10 cellular contexts compared by ENCODE assay signal in the genomic region with DNA sequence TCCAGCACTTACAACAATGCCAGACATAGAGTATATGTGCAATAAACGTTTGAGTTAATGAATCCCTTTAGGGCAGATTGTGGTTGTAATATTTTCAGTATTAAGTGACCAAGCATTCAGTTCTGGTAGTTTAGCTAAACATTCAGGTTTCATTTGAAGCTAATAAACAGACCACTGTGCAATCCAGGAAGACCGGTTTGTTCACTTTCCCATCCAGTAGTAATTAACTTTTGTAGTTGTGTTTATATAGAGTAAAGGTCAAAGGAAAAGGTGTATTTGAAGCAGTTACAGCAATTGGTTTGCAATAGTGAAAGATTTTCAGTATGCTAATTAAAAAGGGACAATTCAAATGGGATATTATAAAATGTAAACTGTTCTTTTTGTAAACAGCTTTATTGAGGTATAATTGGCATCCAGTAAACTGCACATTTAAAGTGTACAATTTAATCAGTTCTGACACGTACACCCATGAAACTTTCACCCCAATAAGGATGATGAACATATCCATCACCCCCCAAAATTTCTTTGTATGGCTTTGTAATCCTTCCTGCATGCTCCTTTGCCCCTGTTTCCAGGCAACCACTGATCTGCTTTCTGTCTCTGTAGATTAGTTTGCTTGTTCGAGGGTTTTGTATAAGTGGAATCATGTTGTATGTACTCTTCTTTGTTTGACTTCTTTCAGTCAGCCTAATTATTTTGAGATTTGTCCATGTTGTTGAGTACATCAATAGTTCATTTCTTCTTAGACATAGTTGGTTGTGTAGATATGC. TPM values are rescaled to one million over a fixed set of nuclear protein-coding genes. Genes with fewer than 3 reads are reported as not detected.
DNase-seq lines count a peak whose midpoint lies in the region; ATAC-seq, FAIRE-seq and TF ChIP-seq lines count a peak whose summit lies in the region.
"Had no signal": no experiment of that assay in that cellular context is flagged by ENCODE, and none has a peak within 500 bp of the region (broad histone marks: within the 10 kb centered on the region; RNA-seq: fewer than 3 reads in every experiment).

No MANE protein-coding gene starts in this region.

- peaks cover 46% of the 10 kb centered on the region for H3K4me1 ChIP-seq in Caco-2
- H3K4me1 ChIP-seq in mucosa of rectum (ENCODE audit: control insufficient read depth in 2 of 2, insufficient read depth in 2 of 2, low read length in 2 of 2), result peaks cover 5 to 36% of the 10 kb centered on the region in 2 donors

- in situ Hi-C loops in G401 (cut with HindIII; ENCODE audit: low sequenced_read_pairs), result no loop called here

- H3K36me3 ChIP-seq in Caco-2 (ENCODE audit: control insufficient read depth, insufficient read depth, low read length) (no peaks in the 10 kb centered on the region), mucosa of rectum (ENCODE audit: control insufficient read depth in 2 of 2, insufficient read depth in 2 of 2, low read length in 2 of 2) (no peaks in the 10 kb centered on the region)
- H3K36me3 ChIP-seq: thoracic aorta had no signal

- H3K9ac ChIP-seq in mucosa of rectum (ENCODE audit: low read depth in 1 of 2, low read length in 2 of 2), result no peak overlapping the region

- peak; percentile 47 for FAIRE-seq in colon (lab: Jason Lieb, UNC)

- intact Hi-C loops in Caco-2 (cut with micrococcal nuclease; ENCODE audit: unreplicated experiment), result loop anchor here (10.0 kb wide), 1 partner anchor 87 kb away; no protein-coding TSS in a partner anchor

- POLR2A ChIA-PET in Caco-2 (lab: Charles Lee), result no interaction called here

- peak overlapping the region; percentile 38 to 76 for H3K27ac ChIP-seq in mucosa of rectum (ENCODE audit: low read depth in 2 of 2, low read length in 2 of 2)
- H3K27ac ChIP-seq: thoracic aorta had no signal

- no peak for TF ChIP-seq CTCF in Caco-2 (IDR thresholded peaks at IDR 0.05; ENCODE audit: insufficient read depth in 1 of 2, low read depth in 1 of 2, low read length in 1 of 2, severe bottlenecking in 1 of 2, unreplicated experiment in 1 of 2)

- H3K4me3 Mint-ChIP-seq in Caco-2 (ENCODE audit: unreplicated experiment), result peak overlapping the region; percentile 68
- H3K4me3 Mint-ChIP-seq in activated T-cell treated with anti-CD3 and anti-CD28 coated beads, Interleukin-2, amount 50 U/mL, for 72 hours, result no peak overlapping the region
- H3K4me3 Mint-ChIP-seq: natural killer cell treated with Interleukin-12 subunit alpha and Interleukin-12 subunit beta and Interleukin-15 and Interleukin-18, amount 100 ng/mL, for 72 hours had no signal

- ATAC-seq in activated T-cell treated with anti-CD3 and anti-CD28 coated beads, Interleukin-2, amount 50 U/mL, for 72 hours (replicated peaks in 1 of 2), result no peak
- ATAC-seq: natural killer cell treated with Interleukin-12 subunit alpha and Interleukin-12 subunit beta and Interleukin-15 and Interleukin-18, amount 100 ng/mL, for 72 hours had no signal

- H3K27me3 ChIP-seq in Caco-2 (replicated peaks; ENCODE audit: control insufficient read depth, insufficient read depth, low read length) (no peaks in the 10 kb centered on the region), mucosa of rectum (ENCODE audit: control insufficient read depth in 2 of 2, insufficient read depth in 2 of 2, low read length in 2 of 2) (no peaks in the 10 kb centered on the region)

- H3K36me3 Mint-ChIP-seq in Caco-2 (ENCODE audit: insufficient read depth, unreplicated experiment), result peaks cover 7% of the 10 kb centered on the region
- H3K36me3 Mint-ChIP-seq in activated T-cell treated with anti-CD3 and anti-CD28 coated beads, Interleukin-2, amount 50 U/mL, for 72 hours (ENCODE audit: insufficient read depth in 2 of 2), result peaks cover 0 to 4% of the 10 kb centered on the region in 2 donors
- H3K36me3 Mint-ChIP-seq: natural killer cell treated with Interleukin-12 subunit alpha and Interleukin-12 subunit beta and Interleukin-15 and Interleukin-18, amount 100 ng/mL, for 72 hours had no signal

- BruUV-seq in Caco-2 (replicated peaks; lab: Mats Ljungman, UMichigan), result no TSS peak

- CTCF ChIA-PET in Caco-2 (lab: Charles Lee), result interaction anchor here (1.4 kb wide), 1 partner anchor 174 kb away, joined by 3 read pairs; no protein-coding TSS in a partner anchor

- H3K9me3 Mint-ChIP-seq in Caco-2 (ENCODE audit: unreplicated experiment), result no peaks in the 10 kb centered on the region
- no peaks in the 10 kb centered on the region for H3K9me3 Mint-ChIP-seq in activated T-cell treated with anti-CD3 and anti-CD28 coated beads, Interleukin-2, amount 50 U/mL, for 72 hours
- H3K9me3 Mint-ChIP-seq: natural killer cell treated with Interleukin-12 subunit alpha and Interleukin-12 subunit beta and Interleukin-15 and Interleukin-18, amount 100 ng/mL, for 72 hours had no signal

- DNase-seq in Caco-2 (peak; percentile 55 to 78), NCI-H1930 (lab: John Stamatoyannopoulos, UW) (peak; percentile 41 to 79), G401 (ENCODE audit: low spot score) (no peak), NK-92 (lab: John Stamatoyannopoulos, UW; ENCODE audit: unreplicated experiment) (no peak), epidermal melanocyte (ENCODE audit: insufficient read length, low spot score) (no peak)
- no peak for DNase-seq in activated T-cell treated with anti-CD3 and anti-CD28 coated beads, Interleukin-2, amount 50 U/mL, for 72 hours

- H3K9me3 ChIP-seq in Caco-2 (no peaks in the 10 kb centered on the region), mucosa of rectum (ENCODE audit: control insufficient read depth in 2 of 2, low read length in 2 of 2) (no peaks in the 10 kb centered on the region)
- H3K9me3 ChIP-seq: thoracic aorta had no signal

- 0 out of 2 replicates have a peak overlapping the region, but pooled peaks have one; percentile 11 for H3K4me3 ChIP-seq in Caco-2 (ENCODE audit: low read depth, low read length)
- H3K4me3 ChIP-seq in mucosa of rectum (ENCODE audit: low read length in 2 of 2), result peak overlapping the region in 1 of 2 donors; percentile 14
- H3K4me3 ChIP-seq: thoracic aorta had no signal

- peaks cover 26% of the 10 kb centered on the region for H3K4me1 Mint-ChIP-seq in Caco-2 (ENCODE audit: low read depth, unreplicated experiment)
- peaks cover 37% of the 10 kb centered on the region for H3K4me1 Mint-ChIP-seq in activated T-cell treated with anti-CD3 and anti-CD28 coated beads, Interleukin-2, amount 50 U/mL, for 72 hours (ENCODE audit: low read depth)

- H3K27ac Mint-ChIP-seq in Caco-2 (ENCODE audit: unreplicated experiment), result peak overlapping the region; percentile 78
- no peak overlapping the region for H3K27ac Mint-ChIP-seq in activated T-cell treated with anti-CD3 and anti-CD28 coated beads, Interleukin-2, amount 50 U/mL, for 72 hours
- H3K27ac Mint-ChIP-seq: natural killer cell treated with Interleukin-12 subunit alpha and Interleukin-12 subunit beta and Interleukin-15 and Interleukin-18, amount 100 ng/mL, for 72 hours had no signal

- H3K27me3 Mint-ChIP-seq in Caco-2 (ENCODE audit: insufficient read depth, unreplicated experiment), result no peaks in the 10 kb centered on the region
- H3K27me3 Mint-ChIP-seq in activated T-cell treated with anti-CD3 and anti-CD28 coated beads, Interleukin-2, amount 50 U/mL, for 72 hours (ENCODE audit: low read depth), result no peaks in the 10 kb centered on the region
- H3K27me3 Mint-ChIP-seq: natural killer cell treated with Interleukin-12 subunit alpha and Interleukin-12 subunit beta and Interleukin-15 and Interleukin-18, amount 100 ng/mL, for 72 hours had no signal

RNA-seq across cellular contexts. Expression of a gene that starts 26.2 kb away (rescaled TPM):
- 29.5 and 37.1 TPM in 2 replicates for total RNA-seq in Caco-2 (2022)
- total RNA-seq in G401 (2014; rRNA removed; shearing (Covaris generic)), result 3.1 and 6.4 TPM in 2 replicates
- total RNA-seq in activated T-cell treated with anti-CD3 and anti-CD28 coated beads, Interleukin-2, amount 50 U/mL, for 72 hours, result 10 to 100 TPM; 22.5 to 27.1 TPM

Comparison
In these comparisons a context has a peak if more than half of its experiments do, and no peak if none do; other contexts are left out.
1. DNase-seq: peak in Caco-2 (2 of 2) and NCI-H1930 (2 of 2); none in G401 (single experiment), NK-92 (single experiment), activated T-cell treated with anti-CD3 and anti-CD28 coated beads, Interleukin-2, amount 50 U/mL, for 72 hours (0 of 2) and epidermal melanocyte (single experiment).